8 cellular contexts compared by ENCODE assay signal in the genomic region with DNA sequence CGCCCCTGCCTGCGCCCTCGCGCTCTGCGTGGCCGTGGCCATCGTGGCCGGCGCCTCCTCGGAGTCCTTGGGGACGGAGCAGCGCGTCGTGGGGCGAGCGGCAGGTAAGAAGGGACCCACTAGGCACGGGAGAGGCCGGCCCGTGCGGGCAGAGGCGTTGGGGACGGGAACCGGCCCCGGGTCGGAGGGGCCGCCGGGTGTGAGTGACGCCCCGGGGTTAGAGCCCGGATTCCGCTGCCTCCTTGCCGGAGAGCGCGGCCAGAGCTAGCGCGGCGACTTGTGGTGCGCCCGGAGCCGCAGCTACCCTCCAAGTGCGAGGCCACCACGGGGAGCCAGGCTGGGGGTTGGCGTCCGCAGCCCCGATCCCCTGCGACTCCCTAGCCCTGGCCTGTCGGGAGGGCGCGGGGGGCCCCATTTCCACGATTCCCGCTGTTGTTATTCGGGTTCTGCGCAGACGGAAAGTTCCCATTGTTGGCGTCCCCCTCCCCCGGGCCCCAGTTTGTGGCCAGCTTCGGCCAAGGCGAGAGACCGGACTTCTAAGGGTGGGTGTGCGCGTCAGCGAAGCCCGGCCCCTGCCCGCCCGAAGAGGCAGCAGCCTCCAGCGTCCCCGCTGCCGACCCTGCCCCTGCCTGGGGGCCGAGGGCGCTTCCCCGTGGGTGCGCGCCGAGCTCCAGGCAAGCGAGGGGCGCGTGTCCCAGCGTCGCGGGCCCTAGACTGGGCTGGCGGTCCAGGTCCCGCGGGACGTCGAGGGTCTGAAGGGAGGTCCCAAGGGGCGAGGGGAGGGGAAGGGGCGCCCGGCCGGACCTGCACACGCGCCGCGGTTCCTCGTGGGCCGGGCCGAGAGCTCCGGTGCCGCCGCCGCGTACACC. TPM values are rescaled to one million over a fixed set of nuclear protein-coding genes. Genes with fewer than 3 reads are reported as not detected.
DNase-seq lines count a peak whose midpoint lies in the region; ATAC-seq, FAIRE-seq and TF ChIP-seq lines count a peak whose summit lies in the region.

No MANE protein-coding gene starts in this region.

- ATAC-seq in stimulated activated naive CD8-positive, alpha-beta T cell treated with anti-CD3 and anti-CD28 coated beads, Interleukin-15, amount 100 ng/mL, for 72 hours, result no peak
- no peak for ATAC-seq in stimulated activated naive CD8-positive, alpha-beta T cell treated with anti-CD3 and anti-CD28 coated beads, Interleukin-15, Interleukin-2, amounts not matched to agents 100 U/mL and 50 U/mL, for 24 hours
- ATAC-seq in memory B cell (ENCODE audit: low read depth) (peak; percentile 7), HG02973 (IDR thresholded peaks at IDR 0.05; ENCODE audit: unreplicated experiment) (no peak)

- POLR2A ChIA-PET in MCF 10A (lab: Yijun Ruan, JAX), result interaction anchor here (0.8 to 2.2 kb wide), 3 partner anchors 42 to 47 kb away, joined by 3 to 12 read pairs (median 4); no protein-coding TSS in a partner anchor

- DNase-seq in stimulated activated naive CD8-positive, alpha-beta T cell treated with anti-CD3 and anti-CD28 coated beads, Interleukin-15, amount 100 ng/mL, for 72 hours, result peak in 1 of 2 donors; percentile 23
- no peak for DNase-seq in stimulated activated naive CD8-positive, alpha-beta T cell treated with anti-CD3 and anti-CD28 coated beads, Interleukin-15, Interleukin-2, amounts not matched to agents 100 U/mL and 50 U/mL, for 24 hours
- peak; percentile 13 for DNase-seq in MCF 10A (ENCODE audit: unreplicated experiment)
- peak in 1 of 2 donors; percentile 42 for DNase-seq in memory B cell (ENCODE audit: low spot score in 2 of 2)
- no peak for DNase-seq in activated CD4-positive, alpha-beta T cell treated with anti-CD3 and anti-CD28 coated beads, Interleukin-2, amount 50 U/mL, for 4 hours
- no peak for DNase-seq in activated CD8-positive, alpha-beta memory T cell treated with anti-CD3 and anti-CD28 coated beads, Interleukin-2, amount 50 U/mL, for 48 hours
- DNase-seq in H54 (ENCODE audit: insufficient read length, low spot score), result no peak

- H3K4me3 Mint-ChIP-seq in stimulated activated naive CD8-positive, alpha-beta T cell treated with anti-CD3 and anti-CD28 coated beads, Interleukin-15, amount 100 ng/mL, for 72 hours, result peak overlapping the region; percentile 19 to 33
- H3K4me3 Mint-ChIP-seq in MCF 10A (ENCODE audit: unreplicated experiment), result peak overlapping the region; percentile 39
- H3K4me3 Mint-ChIP-seq in memory B cell, result peak overlapping the region; percentile 47

- intact Hi-C loops in MCF 10A (cut with micrococcal nuclease), result loop anchor here (5.0 kb wide), 1 partner anchor 47 kb away; no protein-coding TSS in a partner anchor

- CTCF ChIA-PET in MCF 10A (lab: Yijun Ruan, JAX), result interaction anchor here (0.6 to 2.6 kb wide), 5 partner anchors 16 to 635 kb away, joined by 3 to 10 read pairs (median 4); no protein-coding TSS in a partner anchor

- no TSS peak for BruUV-seq in MCF 10A (replicated peaks; lab: Mats Ljungman, UMichigan)

- H3K9me3 Mint-ChIP-seq in stimulated activated naive CD8-positive, alpha-beta T cell treated with anti-CD3 and anti-CD28 coated beads, Interleukin-15, amount 100 ng/mL, for 72 hours, result no peaks in the 10 kb centered on the region
- no peaks in the 10 kb centered on the region for H3K9me3 Mint-ChIP-seq in MCF 10A (ENCODE audit: unreplicated experiment)
- H3K9me3 Mint-ChIP-seq in memory B cell, result no peaks in the 10 kb centered on the region

- no peak for FAIRE-seq in H54 (lab: Jason Lieb, UNC)

- peaks cover 55% of the 10 kb centered on the region for H3K27me3 Mint-ChIP-seq in stimulated activated naive CD8-positive, alpha-beta T cell treated with anti-CD3 and anti-CD28 coated beads, Interleukin-15, amount 100 ng/mL, for 72 hours
- H3K27me3 Mint-ChIP-seq in MCF 10A (ENCODE audit: insufficient read depth, unreplicated experiment), result no peaks in the 10 kb centered on the region
- peaks cover 17% of the 10 kb centered on the region for H3K27me3 Mint-ChIP-seq in memory B cell

- TF ChIP-seq CTCF in MCF 10A (IDR thresholded peaks at IDR 0.05; ENCODE audit: unreplicated experiment), result no peak

- no peak for TF ChIP-seq POLR2A in H54 (IDR thresholded peaks at IDR 0.05; ENCODE audit: low read depth, low read length)

- H3K36me3 Mint-ChIP-seq in MCF 10A (ENCODE audit: insufficient read depth, unreplicated experiment) (peaks cover 4% of the 10 kb centered on the region), memory B cell (no peaks in the 10 kb centered on the region)

- H3K27ac Mint-ChIP-seq in stimulated activated naive CD8-positive, alpha-beta T cell treated with anti-CD3 and anti-CD28 coated beads, Interleukin-15, amount 100 ng/mL, for 72 hours, result no peak overlapping the region
- no peak overlapping the region for H3K27ac Mint-ChIP-seq in MCF 10A (ENCODE audit: low read depth, unreplicated experiment)
- H3K27ac Mint-ChIP-seq in memory B cell, result no peak overlapping the region

- no peaks in the 10 kb centered on the region for H3K4me1 Mint-ChIP-seq in stimulated activated naive CD8-positive, alpha-beta T cell treated with anti-CD3 and anti-CD28 coated beads, Interleukin-15, amount 100 ng/mL, for 72 hours
- peaks cover 9% of the 10 kb centered on the region for H3K4me1 Mint-ChIP-seq in MCF 10A (ENCODE audit: insufficient read depth, unreplicated experiment)
- H3K4me1 Mint-ChIP-seq in memory B cell, result no peaks in the 10 kb centered on the region

RNA-seq across cellular contexts. Expression of a gene that starts 1.1 kb away (rescaled TPM):
- total RNA-seq in MCF 10A (2022), result 2.5 and 6.5 TPM in 2 replicates
